Comparison of ENCODE assay signal across 9 cellular contexts in genomic region chr3:197083486-197083885, GRCh38. TPM values are rescaled to one million over a fixed set of nuclear protein-coding genes. Genes with fewer than 3 reads are reported as not detected.
A peak's percentile ranks its signal among the peaks of the same experiment; 100 is the strongest.
DNase-seq lines count a peak whose midpoint lies in the region; FAIRE-seq and TF ChIP-seq lines count a peak whose summit lies in the region.
"Had no signal": no experiment of that assay in that cellular context is flagged by ENCODE, and none has a peak within 500 bp of the region (broad histone marks: within the 10 kb centered on the region; RNA-seq: fewer than 3 reads in every experiment).

No MANE protein-coding gene starts in this region.

- peak overlapping the region; percentile 54 for H3K27ac ChIP-seq in astrocyte (ENCODE audit: low read depth, low read length)
- H3K27ac ChIP-seq in neuronal stem cell (replicated peaks; ENCODE audit: low read length): no peak overlapping the region
- H3K27ac ChIP-seq: gastroesophageal sphincter had no signal

- H3K18ac ChIP-seq in neuronal stem cell (ENCODE audit: low read length): no peak overlapping the region

- H3K9ac ChIP-seq in astrocyte (ENCODE audit: low read length) (no peak overlapping the region), neuronal stem cell (ENCODE audit: low read depth, low read length, poor library complexity) (no peak overlapping the region)

- H3K4me1 ChIP-seq in astrocyte (ENCODE audit: insufficient read depth, low read length) (peaks cover 10% of the 10 kb centered on the region), neuronal stem cell (ENCODE audit: control insufficient read depth in 2 of 2, insufficient read depth in 1 of 2, low read depth in 1 of 2, low read length in 2 of 2) (peaks cover 0 to 3% of the 10 kb centered on the region in 2 donors)
- H3K4me1 ChIP-seq: gastroesophageal sphincter had no signal

- POLR2A ChIA-PET in BJ (lab: Charles Lee): interaction anchor here (0.6 kb wide), 1 partner anchor 73 kb away, joined by 3 read pairs; no protein-coding TSS in a partner anchor

- H3K27me3 ChIP-seq in BJ (ENCODE audit: control insufficient read depth, insufficient read depth, low read length) (no peaks in the 10 kb centered on the region), astrocyte (ENCODE audit: insufficient read depth, low read length) (no peaks in the 10 kb centered on the region), neuronal stem cell (ENCODE audit: control insufficient read depth in 3 of 3, insufficient read depth in 3 of 3, low read depth in 1 of 3, low read length in 3 of 3) (no peaks in the 10 kb centered on the region)
- H3K27me3 ChIP-seq: gastroesophageal sphincter had no signal

- no peaks in the 10 kb centered on the region for H3K79me2 ChIP-seq in astrocyte (ENCODE audit: insufficient read depth, low read length)

- H3K23ac ChIP-seq in neuronal stem cell (ENCODE audit: low read depth, low read length, poor library complexity): no peak overlapping the region

- CTCF ChIA-PET in BJ (lab: Yijun Ruan, JAX): interaction anchor here (0.6 to 1.3 kb wide), 2 partner anchors 104 to 197 kb away, joined by 3 to 4 read pairs; no protein-coding TSS in a partner anchor

- peak; percentile 81 for FAIRE-seq in astrocyte (lab: Jason Lieb, UNC)

- no peak overlapping the region for H2AFZ ChIP-seq in astrocyte (ENCODE audit: low read depth, low read length)
- H2AFZ ChIP-seq in neuronal stem cell (ENCODE audit: low read length): no peak overlapping the region

- TF ChIP-seq CTCF in BJ (IDR thresholded peaks at IDR 0.05; ENCODE audit: insufficient read depth, low read depth, low read length) (no peak), astrocyte (IDR thresholded peaks at IDR 0.05; ENCODE audit: insufficient read depth, low read depth, low read length) (no peak)

- peaks cover 11% of the 10 kb centered on the region for H3K36me3 Mint-ChIP-seq in astrocyte (ENCODE audit: low read depth, unreplicated experiment)

- H3K4me1 Mint-ChIP-seq in astrocyte (ENCODE audit: low read depth, unreplicated experiment): peaks cover 19% of the 10 kb centered on the region

- H2BK15ac ChIP-seq in neuronal stem cell (ENCODE audit: low read length): no peak overlapping the region

- H4K91ac ChIP-seq in neuronal stem cell (ENCODE audit: low read depth, low read length, poor library complexity): no peak overlapping the region

- H2BK5ac ChIP-seq in neuronal stem cell (ENCODE audit: low read length): no peak overlapping the region

- DNase-seq in BJ (ENCODE audit: low read depth): peak; percentile 17
- DNase-seq in M059J (ENCODE audit: low read depth): peak; percentile 79
- peak; percentile 86 for DNase-seq in astrocyte (ENCODE audit: low read depth)
- DNase-seq in myocyte (ENCODE audit: low read depth): peak; percentile 93
- no peak for DNase-seq in posterior vena cava (ENCODE audit: low spot score)
- DNase-seq in OCI-M2 (lab: John Stamatoyannopoulos, UW; ENCODE audit: unreplicated experiment): no peak
- DNase-seq in retina: no peak
- DNase-seq in neuronal stem cell (ENCODE audit: low spot score): no peak

- H4K8ac ChIP-seq in neuronal stem cell (ENCODE audit: low read depth, low read length): no peak overlapping the region

- H3K4me2 ChIP-seq in astrocyte (ENCODE audit: low read length): peak overlapping the region; percentile 38
- no peak overlapping the region for H3K4me2 ChIP-seq in neuronal stem cell (ENCODE audit: insufficient read depth, low read length, poor library complexity, severe bottlenecking)

- H4K20me1 ChIP-seq in astrocyte (ENCODE audit: insufficient read depth, low read length): peaks cover 27% of the 10 kb centered on the region

- H3K79me1 ChIP-seq in neuronal stem cell (ENCODE audit: low read depth, low read length): no peaks in the 10 kb centered on the region

- H3K9me3 Mint-ChIP-seq in astrocyte (ENCODE audit: unreplicated experiment): no peaks in the 10 kb centered on the region

- H2BK120ac ChIP-seq in neuronal stem cell (ENCODE audit: low read depth, low read length): no peak overlapping the region

- H2BK12ac ChIP-seq in neuronal stem cell (ENCODE audit: low read length): no peak overlapping the region

- no peak overlapping the region for H3K14ac ChIP-seq in neuronal stem cell (ENCODE audit: low read length)

- WGBS in neuronal stem cell (ENCODE audit: extremely low coverage in 2 of 2, insufficient read length in 2 of 2, insufficient replicate concordance in 1 of 2), 2 donors: no CpG with 5 or more reads among the region's 4 CpGs

- H3K4me3 ChIP-seq in BJ (ENCODE audit: low read depth, low read length) (no peak overlapping the region), astrocyte (ENCODE audit: insufficient read depth, low read depth, low read length) (no peak overlapping the region), neuronal stem cell (ENCODE audit: low read length in 2 of 2) (no peak overlapping the region)
- H3K4me3 ChIP-seq: gastroesophageal sphincter had no signal

- no peak overlapping the region for H3K4ac ChIP-seq in neuronal stem cell (ENCODE audit: low read length)

- H2AK5ac ChIP-seq in neuronal stem cell (ENCODE audit: low read depth, low read length): no peak overlapping the region

- no peaks in the 10 kb centered on the region for H3K9me3 ChIP-seq in astrocyte (ENCODE audit: insufficient read depth, low read depth, low read length)
- H3K9me3 ChIP-seq in neuronal stem cell (replicated peaks in 1 of 2; ENCODE audit: control insufficient read depth in 2 of 2, insufficient read depth in 1 of 2, low read depth in 1 of 2, low read length in 2 of 2): no peaks in the 10 kb centered on the region
- H3K9me3 ChIP-seq: gastroesophageal sphincter had no signal

- H3K36me3 ChIP-seq in BJ (ENCODE audit: control insufficient read depth, insufficient read depth, low read length) (no peaks in the 10 kb centered on the region; the same call in 1 of the 2 replicates), astrocyte (ENCODE audit: insufficient read depth, low read length) (peaks cover 25% of the 10 kb centered on the region), neuronal stem cell (replicated peaks in 1 of 2; ENCODE audit: control insufficient read depth in 2 of 2, insufficient read depth in 2 of 2, low read length in 2 of 2) (peaks cover 2 to 55% of the 10 kb centered on the region in 2 donors)

- H3K27me3 Mint-ChIP-seq in astrocyte (ENCODE audit: low read depth, unreplicated experiment): no peaks in the 10 kb centered on the region

- no peak overlapping the region for H3K4me3 Mint-ChIP-seq in astrocyte (ENCODE audit: unreplicated experiment)

- intact Hi-C loops in posterior vena cava (cut with DNase I): no loop called here

- peak overlapping the region; percentile 93 for H3K27ac Mint-ChIP-seq in astrocyte (ENCODE audit: unreplicated experiment)

RNA-seq across cellular contexts. Expression of gene MELTF, which starts 53.9 kb away (rescaled TPM):
- 1.5 and 1.8 TPM in 2 replicates for polyA plus RNA-seq in BJ (2011; rRNA removed)
- 0.72 and 1.7 TPM in 2 replicates for polyA minus RNA-seq in BJ (2011; rRNA and poly(A)+ RNA removed)
- 4.2 and 8.9 TPM in 2 replicates for total RNA-seq in M059J (2014; rRNA removed; shearing (Covaris generic))
- 24.0 and 31.7 TPM in 2 replicates for total RNA-seq in astrocyte
- 3.1 and 3.7 TPM in 2 replicates for total RNA-seq in myocyte
- 1.9 TPM for polyA plus RNA-seq in myocyte (2012)
- total RNA-seq in posterior vena cava: 10 to 100 TPM; 12.1 to 19.9 TPM
- 4.6 TPM for polyA plus RNA-seq in neuronal stem cell (2013, experiment 1 of 2)
- polyA plus RNA-seq in neuronal stem cell (2013, experiment 2 of 2): 5.0 TPM

Comparison
In these comparisons a context has a peak if more than half of its experiments do, and no peak if none do; other contexts are left out.
1. DNase-seq: peak in BJ (single experiment), M059J (single experiment), astrocyte (single experiment) and myocyte (single experiment); none in posterior vena cava (single experiment), OCI-M2 (single experiment), retina (single experiment) and neuronal stem cell (single experiment).